In the genomic region with DNA sequence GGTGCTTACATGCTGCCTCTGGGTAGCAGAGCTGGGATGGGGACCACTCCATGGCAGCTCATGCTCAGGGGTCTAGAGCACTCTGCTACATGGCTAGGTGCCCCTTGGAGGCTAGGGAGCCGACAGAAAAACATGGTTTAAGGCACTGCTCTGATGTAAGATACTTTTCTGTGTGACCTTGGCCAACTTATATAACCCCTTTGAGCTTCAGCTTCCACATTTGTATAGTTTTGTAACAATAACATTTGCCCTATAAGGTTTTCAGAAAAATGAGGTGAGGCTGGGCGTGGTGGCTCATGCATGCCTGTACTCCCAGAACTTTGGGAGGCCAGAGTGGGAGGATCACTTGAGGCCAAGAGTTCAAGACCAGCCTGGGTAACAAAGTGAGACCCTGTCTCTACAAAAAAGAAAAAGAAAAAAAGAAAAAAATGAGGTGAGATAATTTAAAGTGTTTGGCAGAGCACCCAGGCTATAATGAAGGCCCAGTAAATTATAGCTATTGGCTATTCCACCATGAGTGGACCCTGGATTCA, we compare ENCODE assay signal across 26 cellular contexts. TPM values are rescaled to one million over a fixed set of nuclear protein-coding genes. Genes with fewer than 3 reads are reported as not detected.
"Had no signal": no experiment of that assay in that cellular context is flagged by ENCODE, and none has a peak within 500 bp of the region (broad histone marks: within the 10 kb centered on the region; RNA-seq: fewer than 3 reads in every experiment).

No MANE protein-coding gene starts in this region.

- H3K27ac Mint-ChIP-seq: effector memory CD8-positive, alpha-beta T cell; endodermal cell; mesothelial cell of epicardium; naive B cell had no signal

- ATAC-seq: effector memory CD8-positive, alpha-beta T cell; esophagus mucosa; gastrocnemius medialis; heart right ventricle; left cardiac atrium; left lung; left ventricle myocardium superior; lower lobe of right lung; mucosa of descending colon had no signal

- H3K4me3 Mint-ChIP-seq: effector memory CD8-positive, alpha-beta T cell; endodermal cell; mesothelial cell of epicardium; naive B cell had no signal

- H3K36me3 Mint-ChIP-seq: mesothelial cell of epicardium, naive B cell had no signal

- H3K27me3 Mint-ChIP-seq: effector memory CD8-positive, alpha-beta T cell had no signal

- H3K27ac ChIP-seq: coronary artery, epithelial cell of prostate, esophagus squamous epithelium, gastrocnemius medialis, heart right ventricle, left lung, lower lobe of right lung had no signal

- H3K9me3 Mint-ChIP-seq: effector memory CD8-positive, alpha-beta T cell; endodermal cell; mesothelial cell of epicardium; naive B cell had no signal

- H3K4me1 Mint-ChIP-seq: endodermal cell, mesothelial cell of epicardium, naive B cell had no signal

- H3K9me3 ChIP-seq: esophagus squamous epithelium, gastrocnemius medialis, heart right ventricle, left lung, lower lobe of right lung, mucosa of descending colon had no signal

- DNase-seq: dermis blood vessel endothelial cell; effector CD8-positive, alpha-beta T cell; effector memory CD8-positive, alpha-beta T cell; endodermal cell; erythroblast; esophagus squamous epithelium; foreskin fibroblast; foreskin melanocyte; gastrocnemius medialis; glutamatergic neuron; head of caudate nucleus; heart right ventricle; hippocampal formation; left cardiac atrium; left lung; left ventricle myocardium superior; lower lobe of right lung; mesenchymal stem cell; mucosa of descending colon; naive B cell had no signal

RNA-seq across cellular contexts. Expression of gene CES3, which starts 30.5 kb away (rescaled TPM):
- total RNA-seq: dermis blood vessel endothelial cell, kidney epithelial cell, lung microvascular endothelial cell had no signal
